In the genomic region with DNA sequence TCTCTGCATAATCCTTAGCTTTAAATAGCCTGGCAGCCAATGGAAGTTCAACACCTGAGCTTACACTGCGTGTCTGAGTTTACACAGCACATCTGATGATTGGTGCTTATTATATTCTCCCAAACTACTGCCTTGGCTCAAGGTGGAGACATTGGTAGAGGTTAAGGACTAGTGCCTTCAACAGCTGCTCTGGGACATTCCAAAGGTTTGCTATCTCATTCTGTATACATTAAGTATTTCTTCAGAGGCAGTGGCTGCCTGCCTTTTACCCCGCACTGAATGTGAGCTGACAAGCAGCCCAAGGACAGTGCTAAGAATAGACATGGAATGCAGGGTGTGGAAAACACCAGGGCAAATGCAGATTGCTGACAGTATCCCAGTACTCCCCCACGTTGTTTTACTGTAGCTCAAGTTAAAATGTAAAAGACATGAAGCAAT, we compare ENCODE assay signal across 10 cellular contexts. TPM values are rescaled to one million over a fixed set of nuclear protein-coding genes. Genes with fewer than 3 reads are reported as not detected.
DNase-seq lines count a peak whose midpoint lies in the region; TF ChIP-seq lines count a peak whose summit lies in the region.
"Had no signal": no experiment of that assay in that cellular context is flagged by ENCODE, and none has a peak within 500 bp of the region (broad histone marks: within the 10 kb centered on the region; RNA-seq: fewer than 3 reads in every experiment).

No MANE protein-coding gene starts in this region.

- H3K36me3 ChIP-seq in mesodermal cell (ENCODE audit: control insufficient read depth, insufficient read depth, low read length) = no peaks in the 10 kb centered on the region
- H3K36me3 ChIP-seq: BLaER1 had no signal

- H3K36me3 Mint-ChIP-seq in nephron progenitor cell (ENCODE audit: low read depth) = no peaks in the 10 kb centered on the region

- H3K9me3 ChIP-seq in mesodermal cell (ENCODE audit: control insufficient read depth, low read length) = no peaks in the 10 kb centered on the region

- no peak overlapping the region for H3K27ac Mint-ChIP-seq in nephron progenitor cell

- H3K27ac ChIP-seq in mesodermal cell (ENCODE audit: low read depth, low read length, severe bottlenecking) = peak overlapping the region; percentile 72
- H3K27ac ChIP-seq: BLaER1, HL-60 had no signal

- H3K4me1 Mint-ChIP-seq in nephron progenitor cell = peaks cover 21% of the 10 kb centered on the region

- no CpG with 5 or more reads among the region's 3 CpGs for WGBS in mesodermal cell (ENCODE audit: insufficient coverage in 2 of 2), 2 experiments

- H3K4me3 Mint-ChIP-seq in nephron progenitor cell = no peak overlapping the region

- peaks cover 30% of the 10 kb centered on the region for H3K4me1 ChIP-seq in mesodermal cell (ENCODE audit: control insufficient read depth, insufficient read depth, low read length, poor library complexity, severe bottlenecking)
- H3K4me1 ChIP-seq: BLaER1 had no signal

- peaks cover 3% of the 10 kb centered on the region for H3K27me3 Mint-ChIP-seq in nephron progenitor cell (ENCODE audit: low read depth, poor library complexity)

- TF ChIP-seq CTCF in epithelial cell of proximal tubule (conservative IDR thresholded peaks at IDR 0.05; ENCODE audit: low read depth, low read length) = no peak
- no peak for TF ChIP-seq CTCF in nephron progenitor cell (IDR thresholded peaks at IDR 0.05)

- H3K4me3 ChIP-seq in epithelial cell of proximal tubule (ENCODE audit: low read depth, low read length) (no peak overlapping the region), mesodermal cell (ENCODE audit: extremely low read depth, insufficient read depth, low read length, poor library complexity, severe bottlenecking) (no peak overlapping the region)
- H3K4me3 ChIP-seq: BLaER1 had no signal

- peaks cover 19% of the 10 kb centered on the region for H3K9me3 Mint-ChIP-seq in nephron progenitor cell

- peak; percentile 82 for DNase-seq in A172 (ENCODE audit: low spot score)
- peak; percentile 71 for DNase-seq in NCI-H226
- DNase-seq in epithelial cell of proximal tubule (ENCODE audit: low read depth) = peak; percentile 59
- DNase-seq in nephron progenitor cell = no peak
- DNase-seq in GOT3 (lab: John Stamatoyannopoulos, UW) = no peak
- no peak for DNase-seq in NCI-H128 (lab: John Stamatoyannopoulos, UW; ENCODE audit: unreplicated experiment)
- no peak for DNase-seq in AML-193 (lab: John Stamatoyannopoulos, UW)

RNA-seq across cellular contexts. Expression of gene HSPB3, which starts 1.6 kb away (rescaled TPM):
- 1.7 and 2.4 TPM in 2 replicates for total RNA-seq in A172 (2014; rRNA removed; shearing (Covaris generic))
- total RNA-seq in epithelial cell of proximal tubule = not detected in 2 replicates
- not detected for polyA plus RNA-seq in mesodermal cell (2013, experiment 1 of 2)
- not detected for polyA plus RNA-seq in mesodermal cell (2013, experiment 2 of 2)

Comparison
In these comparisons a context has a peak if more than half of its experiments do, and no peak if none do; other contexts are left out.
1. DNase-seq: peak in A172 (single experiment), NCI-H226 (single experiment) and epithelial cell of proximal tubule (single experiment); none in nephron progenitor cell (single experiment), GOT3 (single experiment), NCI-H128 (single experiment) and AML-193 (0 of 2).